In the genomic region with DNA sequence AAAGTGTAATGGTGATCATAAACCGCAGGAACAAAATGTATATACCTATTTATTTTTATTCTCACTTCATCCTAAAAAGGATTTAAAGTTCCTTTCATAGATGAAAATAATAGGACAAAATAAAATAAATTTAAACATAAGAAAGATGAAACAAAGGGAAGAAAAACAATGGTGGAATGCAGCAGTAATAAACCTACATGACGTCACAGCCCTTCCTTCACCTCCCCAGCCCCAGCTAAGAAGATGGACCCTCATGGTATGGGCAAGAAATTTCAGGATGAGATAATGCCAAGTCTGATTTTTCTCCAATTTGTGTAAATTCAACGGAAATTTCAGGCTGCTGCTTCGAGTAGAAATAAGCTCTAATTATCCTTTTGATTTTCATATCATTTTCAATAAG, we compare ENCODE assay signal across 34 cellular contexts.
"Had no signal": no experiment of that assay in that cellular context is flagged by ENCODE, and none has a peak within 500 bp of the region (broad histone marks: within the 10 kb centered on the region; RNA-seq: fewer than 3 reads in every experiment).

No MANE protein-coding gene starts in this region.

- H3K27me3 ChIP-seq: ascending aorta, brain microvascular endothelial cell, esophagus muscularis mucosa, foreskin keratinocyte, gastroesophageal sphincter, heart right ventricle had no signal

- H3K9me3 Mint-ChIP-seq: activated CD4-positive, alpha-beta memory T cell treated with anti-CD3 and anti-CD28 coated beads for 36 hours; activated CD4-positive, alpha-beta T cell treated with anti-CD3 and anti-CD28 coated beads, Interleukin-2, amount 10 ng/mL, durations not matched to agents 24 days and 14 days; activated naive CD4-positive, alpha-beta T cell treated with anti-CD3 and anti-CD28 coated beads for 36 hours; activated naive CD4-positive, alpha-beta T cell treated with anti-CD3 and anti-CD28 coated beads, Interleukin-2, amount 50 U/mL, for 24 hours; activated naive CD8-positive, alpha-beta T cell treated with anti-CD3 and anti-CD28 coated beads for 36 hours; activated naive CD8-positive, alpha-beta T cell treated with anti-CD3 and anti-CD28 coated beads, Interleukin-2, amount 50 U/mL, for 24 hours; activated T-helper 1 cell treated with anti-CD3 and anti-CD28 coated beads, Interleukin-12 subunit alpha, Interleukin-12 subunit beta, Interleukin-2, Interleukin-4 antibody, amounts not matched to agents 30 ng/mL and 10 ng/mL and 1 ng/mL, durations not matched to agents 14 hours and 24 hours and 36 hours; activated T-helper 2 cell treated with anti-CD3 and anti-CD28 coated beads, Interferon-gamma antibody, Interleukin-2, Interleukin-4, amounts not matched to agents 10 μg/mL and 5 μg/mL and 100 μg/mL, durations not matched to agents 14 hours and 24 hours and 36 hours; effector memory CD8-positive, alpha-beta T cell; T-helper 1 cell treated with Interleukin-12 subunit alpha and Interleukin-12 subunit beta and Interleukin-4 antibody, amounts not matched to agents 30 μg/mL and 1 μg/mL, for 36 hours had no signal

- H3K27me3 Mint-ChIP-seq: activated CD4-positive, alpha-beta memory T cell treated with anti-CD3 and anti-CD28 coated beads for 36 hours; activated CD8-positive, alpha-beta memory T cell treated with anti-CD3 and anti-CD28 coated beads, Interleukin-2, amount 10 ng/mL, durations not matched to agents 7 days and 5 days; activated naive CD4-positive, alpha-beta T cell treated with anti-CD3 and anti-CD28 coated beads, Interleukin-2, amount 50 U/mL, for 24 hours; activated naive CD8-positive, alpha-beta T cell treated with anti-CD3 and anti-CD28 coated beads, Interleukin-2, amount 50 U/mL, for 24 hours; central memory CD8-positive, alpha-beta T cell; effector memory CD8-positive, alpha-beta T cell had no signal

- ATAC-seq: activated CD4-positive, alpha-beta T cell treated with anti-CD3 and anti-CD28 coated beads for 36 hours; activated CD8-positive, alpha-beta memory T cell treated with anti-CD3 and anti-CD28 coated beads, Interleukin-2, amount 10 ng/mL, durations not matched to agents 7 days and 5 days; activated CD8-positive, alpha-beta T cell treated with anti-CD3 and anti-CD28 coated beads, Interleukin-2, amount 10 ng/mL, durations not matched to agents 7 days and 5 days; activated naive CD8-positive, alpha-beta T cell treated with anti-CD3 and anti-CD28 coated beads, Interleukin-2, amount 50 U/mL, for 24 hours; effector memory CD8-positive, alpha-beta T cell; foreskin keratinocyte; gastroesophageal sphincter; heart right ventricle had no signal

- H3K36me3 ChIP-seq: ascending aorta, brain microvascular endothelial cell, esophagus muscularis mucosa, gastroesophageal sphincter, heart right ventricle had no signal

- H3K9me3 ChIP-seq: ascending aorta, esophagus muscularis mucosa, gastroesophageal sphincter, heart right ventricle had no signal

- H3K27ac Mint-ChIP-seq: activated CD4-positive, alpha-beta memory T cell treated with anti-CD3 and anti-CD28 coated beads for 36 hours; activated CD4-positive, alpha-beta T cell treated with anti-CD3 and anti-CD28 coated beads for 36 hours; activated CD4-positive, alpha-beta T cell treated with anti-CD3 and anti-CD28 coated beads, Interleukin-2, amount 10 ng/mL, durations not matched to agents 24 days and 14 days; activated CD8-positive, alpha-beta memory T cell treated with anti-CD3 and anti-CD28 coated beads, Interleukin-2, amount 10 ng/mL, durations not matched to agents 7 days and 5 days; activated CD8-positive, alpha-beta T cell treated with anti-CD3 and anti-CD28 coated beads, Interleukin-2, amount 10 ng/mL, durations not matched to agents 7 days and 5 days; activated naive CD4-positive, alpha-beta T cell treated with anti-CD3 and anti-CD28 coated beads, Interleukin-2, amount 50 U/mL, for 24 hours; activated naive CD8-positive, alpha-beta T cell treated with anti-CD3 and anti-CD28 coated beads for 36 hours; activated naive CD8-positive, alpha-beta T cell treated with anti-CD3 and anti-CD28 coated beads, Interleukin-2, amount 50 U/mL, for 24 hours; activated T-helper 1 cell treated with anti-CD3 and anti-CD28 coated beads, Interleukin-12 subunit alpha, Interleukin-12 subunit beta, Interleukin-2, Interleukin-4 antibody, amounts not matched to agents 30 ng/mL and 10 ng/mL and 1 ng/mL, durations not matched to agents 14 hours and 24 hours and 36 hours; activated T-helper 2 cell treated with anti-CD3 and anti-CD28 coated beads, Interferon-gamma antibody, Interleukin-2, Interleukin-4, amounts not matched to agents 10 μg/mL and 5 μg/mL and 100 μg/mL, durations not matched to agents 14 hours and 24 hours and 36 hours; effector memory CD8-positive, alpha-beta T cell; T-helper 1 cell treated with Interleukin-12 subunit alpha and Interleukin-12 subunit beta and Interleukin-4 antibody, amounts not matched to agents 30 μg/mL and 1 μg/mL, for 36 hours had no signal

- H3K4me3 ChIP-seq: ascending aorta, esophagus muscularis mucosa, gastroesophageal sphincter, heart right ventricle had no signal

- H3K36me3 Mint-ChIP-seq: activated CD4-positive, alpha-beta memory T cell treated with anti-CD3 and anti-CD28 coated beads for 36 hours; activated CD8-positive, alpha-beta memory T cell treated with anti-CD3 and anti-CD28 coated beads, Interleukin-2, amount 10 ng/mL, durations not matched to agents 7 days and 5 days; activated naive CD4-positive, alpha-beta T cell treated with anti-CD3 and anti-CD28 coated beads, Interleukin-2, amount 50 U/mL, for 24 hours; activated naive CD8-positive, alpha-beta T cell treated with anti-CD3 and anti-CD28 coated beads for 36 hours had no signal

- DNase-seq: activated CD4-positive, alpha-beta memory T cell treated with anti-CD3 and anti-CD28 coated beads for 36 hours; activated CD4-positive, alpha-beta T cell treated with anti-CD3 and anti-CD28 coated beads for 36 hours; activated CD4-positive, alpha-beta T cell treated with anti-CD3 and anti-CD28 coated beads, Interleukin-2, amount 10 ng/mL, durations not matched to agents 24 days and 14 days; activated CD4-positive, CD25-positive, alpha-beta regulatory T cell; activated CD4-positive, CD25-positive, alpha-beta regulatory T cell treated with anti-CD3 and anti-CD28 coated beads, Interleukin-2, amount 50 U/mL, for 72 hours; activated CD8-positive, alpha-beta memory T cell treated with anti-CD3 and anti-CD28 coated beads, Interleukin-2, amount 10 ng/mL, durations not matched to agents 7 days and 5 days; activated CD8-positive, alpha-beta memory T cell treated with anti-CD3 and anti-CD28 coated beads, Interleukin-2, amount 50 U/mL, for 4 hours; activated CD8-positive, alpha-beta T cell treated with anti-CD3 and anti-CD28 coated beads, Interleukin-2, amount 10 ng/mL, durations not matched to agents 7 days and 5 days; activated effector memory CD4-positive, alpha-beta T cell treated with anti-CD3 and anti-CD28 coated beads, Interleukin-2, amount 50 U/mL, for 16 hours; activated naive CD4-positive, alpha-beta T cell treated with anti-CD3 and anti-CD28 coated beads for 36 hours; activated naive CD8-positive, alpha-beta T cell treated with anti-CD3 and anti-CD28 coated beads for 36 hours; activated naive CD8-positive, alpha-beta T cell treated with anti-CD3 and anti-CD28 coated beads, Interleukin-2, amount 50 U/mL, for 24 hours; activated T-cell treated with anti-CD3 and anti-CD28 coated beads, Interleukin-2, amount 50 U/mL, for 1 hour; activated T-cell treated with anti-CD3 and anti-CD28 coated beads, Interleukin-2, amount 50 U/mL, for 48 hours; brain microvascular endothelial cell; cortex of kidney; dermis blood vessel endothelial cell; effector CD4-positive, alpha-beta T cell; effector memory CD8-positive, alpha-beta T cell; erythroblast; foreskin keratinocyte; heart right ventricle; T-helper 9 cell had no signal

- FAIRE-seq: bronchial epithelial cell, colon, TTC549 had no signal

- H3K4me1 Mint-ChIP-seq: activated CD4-positive, alpha-beta T cell treated with anti-CD3 and anti-CD28 coated beads for 36 hours; activated CD4-positive, alpha-beta T cell treated with anti-CD3 and anti-CD28 coated beads, Interleukin-2, amount 10 ng/mL, durations not matched to agents 24 days and 14 days; activated CD8-positive, alpha-beta memory T cell treated with anti-CD3 and anti-CD28 coated beads, Interleukin-2, amount 10 ng/mL, durations not matched to agents 7 days and 5 days; activated naive CD4-positive, alpha-beta T cell treated with anti-CD3 and anti-CD28 coated beads, Interleukin-2, amount 50 U/mL, for 24 hours; activated naive CD8-positive, alpha-beta T cell treated with anti-CD3 and anti-CD28 coated beads for 36 hours; activated naive CD8-positive, alpha-beta T cell treated with anti-CD3 and anti-CD28 coated beads, Interleukin-2, amount 50 U/mL, for 24 hours; central memory CD8-positive, alpha-beta T cell had no signal

- H3K4me1 ChIP-seq: heart right ventricle had no signal

- H3K27ac ChIP-seq: ascending aorta, brain microvascular endothelial cell, esophagus muscularis mucosa, foreskin keratinocyte, gastroesophageal sphincter, heart right ventricle had no signal

- H3K4me3 Mint-ChIP-seq: activated CD4-positive, alpha-beta memory T cell treated with anti-CD3 and anti-CD28 coated beads for 36 hours; activated CD4-positive, alpha-beta T cell treated with anti-CD3 and anti-CD28 coated beads for 36 hours; activated CD4-positive, alpha-beta T cell treated with anti-CD3 and anti-CD28 coated beads, Interleukin-2, amount 10 ng/mL, durations not matched to agents 24 days and 14 days; activated CD8-positive, alpha-beta memory T cell treated with anti-CD3 and anti-CD28 coated beads, Interleukin-2, amount 10 ng/mL, durations not matched to agents 7 days and 5 days; activated CD8-positive, alpha-beta T cell treated with anti-CD3 and anti-CD28 coated beads, Interleukin-2, amount 10 ng/mL, durations not matched to agents 7 days and 5 days; activated naive CD4-positive, alpha-beta T cell treated with anti-CD3 and anti-CD28 coated beads for 36 hours; activated naive CD4-positive, alpha-beta T cell treated with anti-CD3 and anti-CD28 coated beads, Interleukin-2, amount 50 U/mL, for 24 hours; activated naive CD8-positive, alpha-beta T cell treated with anti-CD3 and anti-CD28 coated beads for 36 hours; activated naive CD8-positive, alpha-beta T cell treated with anti-CD3 and anti-CD28 coated beads, Interleukin-2, amount 50 U/mL, for 24 hours; activated T-helper 1 cell treated with anti-CD3 and anti-CD28 coated beads, Interleukin-12 subunit alpha, Interleukin-12 subunit beta, Interleukin-2, Interleukin-4 antibody, amounts not matched to agents 30 ng/mL and 10 ng/mL and 1 ng/mL, durations not matched to agents 14 hours and 24 hours and 36 hours; central memory CD8-positive, alpha-beta T cell; effector memory CD8-positive, alpha-beta T cell; T-helper 1 cell treated with Interleukin-12 subunit alpha and Interleukin-12 subunit beta and Interleukin-4 antibody, amounts not matched to agents 30 μg/mL and 1 μg/mL, for 36 hours had no signal
